In genomic region chr5:107519900-107520354, GRCh38 we compare ENCODE assay signal across 10 cellular contexts.
DNase-seq lines count a peak whose midpoint lies in the region; ATAC-seq, FAIRE-seq and TF ChIP-seq lines count a peak whose summit lies in the region.
"Had no signal": no experiment of that assay in that cellular context is flagged by ENCODE, and none has a peak within 500 bp of the region (broad histone marks: within the 10 kb centered on the region; RNA-seq: fewer than 3 reads in every experiment).

No MANE protein-coding gene starts in this region.

- TF ChIP-seq CTCF in osteoblast (IDR thresholded peaks at IDR 0.05; ENCODE audit: extremely low read depth, low read depth, low read length) = no peak

- H3K4me3 ChIP-seq in osteoblast (ENCODE audit: insufficient read depth, low read length) = no peak overlapping the region

- ATAC-seq in HG03097 (IDR thresholded peaks at IDR 0.05; ENCODE audit: low FRiP score, unreplicated experiment) = no peak

- no peak overlapping the region for H3K27ac ChIP-seq in osteoblast (ENCODE audit: low read depth, low read length)

- no peaks in the 10 kb centered on the region for H3K27me3 ChIP-seq in osteoblast (ENCODE audit: insufficient read depth, low read length)

- DNase-seq in NCI-H1417 (lab: John Stamatoyannopoulos, UW) = peak; percentile 19 to 68 (median 28)
- DNase-seq in NCI-H1417 treated with DMSO at 0.1 percent for 48 hours (lab: John Stamatoyannopoulos, UW) = no peak
- peak; percentile 44 for DNase-seq in NCI-H345 (lab: John Stamatoyannopoulos, UW)
- DNase-seq in osteoblast (ENCODE audit: insufficient read length, low spot score, missing footprints) = peak; percentile 17
- no peak for DNase-seq in NCI-H2029 treated with DMSO at 0.1 percent for 48 hours (lab: John Stamatoyannopoulos, UW)
- no peak for DNase-seq in NOMO-1 treated with dmso at 0.1 percent for 144 hours (lab: John Stamatoyannopoulos, UW; ENCODE audit: unreplicated experiment)
- DNase-seq: naive B cell had no signal

- FAIRE-seq in endometrium (lab: Jason Lieb, UNC) = peak; percentile 29
- FAIRE-seq: A204.1 had no signal

- no peaks in the 10 kb centered on the region for H3K36me3 ChIP-seq in osteoblast (ENCODE audit: insufficient read depth, low read length)

- H3K4me2 ChIP-seq in osteoblast (ENCODE audit: insufficient read depth, low read length) = no peak overlapping the region

- H3K9me3 ChIP-seq in osteoblast (ENCODE audit: low read depth, low read length) = no peaks in the 10 kb centered on the region

- no peaks in the 10 kb centered on the region for H3K4me1 ChIP-seq in osteoblast (ENCODE audit: insufficient read depth, low read length)

- no peaks in the 10 kb centered on the region for H3K79me2 ChIP-seq in osteoblast (ENCODE audit: insufficient read depth, low read length)

- H2AFZ ChIP-seq in osteoblast (ENCODE audit: low read length) = peak overlapping the region; percentile 46

- H4K20me1 ChIP-seq in osteoblast (ENCODE audit: insufficient read depth, low read length) = no peaks in the 10 kb centered on the region

Comparison
In these comparisons a context has a peak if more than half of its experiments do, and no peak if none do; other contexts are left out.
1. DNase-seq: peak in NCI-H1417 (3 of 3), NCI-H345 (single experiment) and osteoblast (single experiment); none in NCI-H1417 treated with DMSO at 0.1 percent for 48 hours (single experiment), NCI-H2029 treated with DMSO at 0.1 percent for 48 hours (single experiment) and NOMO-1 treated with dmso at 0.1 percent for 144 hours (single experiment).